ENCODE assay signal across 8 cellular contexts in genomic region chr12:51538599-51538998, GRCh38.
"Had no signal": no experiment of that assay in that cellular context is flagged by ENCODE, and none has a peak within 500 bp of the region (broad histone marks: within the 10 kb centered on the region; RNA-seq: fewer than 3 reads in every experiment).

No MANE protein-coding gene starts in this region.

- DNase-seq: GM23248, GOT3, H7, HFFc6, IMR-90 had no signal

- ATAC-seq: HCT116 had no signal

- H3K4me1 ChIP-seq: HAP-1 had no signal

- H3K9me3 ChIP-seq: HAP-1 had no signal

- H3K9ac ChIP-seq: GM23248 had no signal

- H3K27ac ChIP-seq: GM23248, HL-60 had no signal

- H3K36me3 ChIP-seq: HAP-1 had no signal

- H3K4me3 ChIP-seq: GM23248, HAP-1 had no signal

- H2AFZ ChIP-seq: GM23248 had no signal
